ENCODE assay signal across 12 cellular contexts in genomic region chr3:12317914-12318313, GRCh38. TPM values are rescaled to one million over a fixed set of nuclear protein-coding genes. Genes with fewer than 3 reads are reported as not detected.
"Had no signal": no experiment of that assay in that cellular context is flagged by ENCODE, and none has a peak within 500 bp of the region (broad histone marks: within the 10 kb centered on the region; RNA-seq: fewer than 3 reads in every experiment).

No MANE protein-coding gene starts in this region.

- H3K27ac ChIP-seq: ascending aorta, suprapubic skin had no signal

- H3K27me3 ChIP-seq: ascending aorta, esophagus squamous epithelium, suprapubic skin had no signal

- H3K9me3 ChIP-seq: ascending aorta, esophagus squamous epithelium, suprapubic skin had no signal

- ATAC-seq: activated CD8-positive, alpha-beta T cell treated with anti-CD3 and anti-CD28 coated beads, Interleukin-2, amount 10 ng/mL, durations not matched to agents 7 days and 5 days had no signal

- DNase-seq: activated CD4-positive, CD25-positive, alpha-beta regulatory T cell treated with anti-CD3 and anti-CD28 coated beads, Interleukin-2, amount 50 U/mL, for 72 hours; activated CD8-positive, alpha-beta memory T cell treated with anti-CD3 and anti-CD28 coated beads, Interleukin-2, amount 50 U/mL, for 48 hours; activated CD8-positive, alpha-beta T cell treated with anti-CD3 and anti-CD28 coated beads, Interleukin-2, amount 10 ng/mL, durations not matched to agents 7 days and 5 days; esophagus squamous epithelium; foreskin fibroblast; head of caudate nucleus; islet precursor cell; occipital lobe; stimulated activated CD4-positive, alpha-beta T cell treated with anti-CD3 and anti-CD28 coated beads, Interleukin-2, amount 100 ng/mL, for 48 hours; stimulated activated naive CD4-positive, alpha-beta T cell treated with Interleukin-2 at 50 U/mL for 16 hours had no signal

- H3K36me3 ChIP-seq: ascending aorta, esophagus squamous epithelium, suprapubic skin had no signal

- H3K4me3 ChIP-seq: ascending aorta, esophagus squamous epithelium, suprapubic skin had no signal

- H3K4me1 ChIP-seq: ascending aorta, esophagus squamous epithelium, suprapubic skin had no signal

RNA-seq across cellular contexts. Expression of gene PPARG, which starts 29.0 kb away (rescaled TPM):
- total RNA-seq: activated CD8-positive, alpha-beta T cell treated with anti-CD3 and anti-CD28 coated beads, Interleukin-2, amount 10 ng/mL, durations not matched to agents 7 days and 5 days had no signal
